1 cellular context compared by ENCODE assay signal in the genomic region with DNA sequence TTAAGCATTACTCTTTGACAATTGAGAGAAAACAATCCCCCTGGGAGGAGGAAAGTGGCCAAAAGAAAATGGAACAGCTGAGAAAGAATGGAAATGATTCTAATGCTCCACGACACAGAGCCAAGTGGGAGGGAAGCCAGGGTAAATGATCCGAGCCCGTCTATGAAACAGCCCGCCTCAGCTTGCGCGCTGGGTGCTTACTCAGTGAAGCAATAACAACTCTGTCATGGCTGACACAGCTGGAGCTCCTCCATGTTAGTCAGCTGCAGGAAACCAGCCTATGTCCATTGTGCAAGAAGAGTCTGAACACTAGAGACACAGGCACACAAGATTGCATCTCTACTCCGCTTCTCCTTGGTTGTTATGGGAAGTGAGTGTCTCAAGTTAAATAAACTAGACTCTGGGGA.
TF ChIP-seq lines count a peak whose summit lies in the region.

No MANE protein-coding gene starts in this region.

TF ChIP-seq in K562, 482 proteins besides CTCF, POLR2A, EP300 and RAD21 (continued from another document):
- TF ChIP-seq ZBTB9 (CRISPR knock-in tag; IDR thresholded peaks at IDR 0.05) (0 out of 2 replicates have a peak, but pooled peaks have one; percentile 48), FOXJ3 (CRISPR knock-in tag; IDR thresholded peaks at IDR 0.05) (no peak), CAMTA2 (CRISPR knock-in tag; conservative IDR thresholded peaks at IDR 0.05) (no peak), ZNF583 (CRISPR knock-in tag; IDR thresholded peaks at IDR 0.05) (peak; percentile 55; the same call in 1 of the 2 replicates), ZNF280B (CRISPR knock-in tag; IDR thresholded peaks at IDR 0.05) (no peak), ZNF511 (CRISPR knock-in tag; IDR thresholded peaks at IDR 0.05) (no peak), SPI1 (IDR thresholded peaks at IDR 0.05; ENCODE audit: borderline replicate concordance, low read depth, low read length) (peak; percentile 4; the same call in 1 of the 2 replicates), STAT6 (CRISPR knock-in tag; IDR thresholded peaks at IDR 0.05) (no peak), ZNF184 (CRISPR knock-in tag; IDR thresholded peaks at IDR 0.05) (no peak), CGGBP1 (CRISPR knock-in tag; IDR thresholded peaks at IDR 0.05) (no peak), NFATC3 (IDR thresholded peaks at IDR 0.05) (no peak), ZNF217 (CRISPR knock-in tag; IDR thresholded peaks at IDR 0.05) (no peak), KLF13 (tag; IDR thresholded peaks at IDR 0.05; ENCODE audit: borderline replicate concordance, low read depth) (no peak), TRIM28 (IDR thresholded peaks at IDR 0.05) (no peak), MCM2 (IDR thresholded peaks at IDR 0.05; ENCODE audit: low read depth) (no peak), ZNF507 (tag; conservative IDR thresholded peaks at IDR 0.05) (no peak), E2F4 (CRISPR knock-in tag; IDR thresholded peaks at IDR 0.05; ENCODE audit: low read depth) (no peak), NRF1 (conservative IDR thresholded peaks at IDR 0.05 in 1 of 2, IDR thresholded peaks at IDR 0.05 in 1 of 2) (peak; percentile 26 to 52; a peak in 2 of 4 replicates), ZNF707 (CRISPR knock-in tag; conservative IDR thresholded peaks at IDR 0.05) (no peak)
- TF ChIP-seq, protein P1, sequence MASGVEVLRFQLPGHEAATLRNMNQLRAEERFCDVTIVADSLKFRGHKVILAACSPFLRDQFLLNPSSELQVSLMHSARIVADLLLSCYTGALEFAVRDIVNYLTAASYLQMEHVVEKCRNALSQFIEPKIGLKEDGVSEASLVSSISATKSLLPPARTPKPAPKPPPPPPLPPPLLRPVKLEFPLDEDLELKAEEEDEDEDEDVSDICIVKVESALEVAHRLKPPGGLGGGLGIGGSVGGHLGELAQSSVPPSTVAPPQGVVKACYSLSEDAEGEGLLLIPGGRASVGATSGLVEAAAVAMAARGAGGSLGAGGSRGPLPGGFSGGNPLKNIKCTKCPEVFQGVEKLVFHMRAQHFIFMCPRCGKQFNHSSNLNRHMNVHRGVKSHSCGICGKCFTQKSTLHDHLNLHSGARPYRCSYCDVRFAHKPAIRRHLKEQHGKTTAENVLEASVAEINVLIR (CRISPR knock-in tag; IDR thresholded peaks at IDR 0.05), result no peak
- TF ChIP-seq, protein P2, sequence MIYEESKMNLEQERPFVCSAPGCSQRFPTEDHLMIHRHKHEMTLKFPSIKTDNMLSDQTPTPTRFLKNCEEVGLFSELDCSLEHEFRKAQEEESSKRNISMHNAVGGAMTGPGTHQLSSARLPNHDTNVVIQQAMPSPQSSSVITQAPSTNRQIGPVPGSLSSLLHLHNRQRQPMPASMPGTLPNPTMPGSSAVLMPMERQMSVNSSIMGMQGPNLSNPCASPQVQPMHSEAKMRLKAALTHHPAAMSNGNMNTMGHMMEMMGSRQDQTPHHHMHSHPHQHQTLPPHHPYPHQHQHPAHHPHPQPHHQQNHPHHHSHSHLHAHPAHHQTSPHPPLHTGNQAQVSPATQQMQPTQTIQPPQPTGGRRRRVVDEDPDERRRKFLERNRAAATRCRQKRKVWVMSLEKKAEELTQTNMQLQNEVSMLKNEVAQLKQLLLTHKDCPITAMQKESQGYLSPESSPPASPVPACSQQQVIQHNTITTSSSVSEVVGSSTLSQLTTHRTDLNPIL (CRISPR knock-in tag; IDR thresholded peaks at IDR 0.05), result no peak
- TF ChIP-seq, protein P3, sequence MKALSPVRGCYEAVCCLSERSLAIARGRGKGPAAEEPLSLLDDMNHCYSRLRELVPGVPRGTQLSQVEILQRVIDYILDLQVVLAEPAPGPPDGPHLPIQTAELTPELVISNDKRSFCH (CRISPR knock-in tag; IDR thresholded peaks at IDR 0.05), result no peak
- TF ChIP-seq, protein P3 (tag; IDR thresholded peaks at IDR 0.05), result no peak
- TF ChIP-seq, protein P4, sequence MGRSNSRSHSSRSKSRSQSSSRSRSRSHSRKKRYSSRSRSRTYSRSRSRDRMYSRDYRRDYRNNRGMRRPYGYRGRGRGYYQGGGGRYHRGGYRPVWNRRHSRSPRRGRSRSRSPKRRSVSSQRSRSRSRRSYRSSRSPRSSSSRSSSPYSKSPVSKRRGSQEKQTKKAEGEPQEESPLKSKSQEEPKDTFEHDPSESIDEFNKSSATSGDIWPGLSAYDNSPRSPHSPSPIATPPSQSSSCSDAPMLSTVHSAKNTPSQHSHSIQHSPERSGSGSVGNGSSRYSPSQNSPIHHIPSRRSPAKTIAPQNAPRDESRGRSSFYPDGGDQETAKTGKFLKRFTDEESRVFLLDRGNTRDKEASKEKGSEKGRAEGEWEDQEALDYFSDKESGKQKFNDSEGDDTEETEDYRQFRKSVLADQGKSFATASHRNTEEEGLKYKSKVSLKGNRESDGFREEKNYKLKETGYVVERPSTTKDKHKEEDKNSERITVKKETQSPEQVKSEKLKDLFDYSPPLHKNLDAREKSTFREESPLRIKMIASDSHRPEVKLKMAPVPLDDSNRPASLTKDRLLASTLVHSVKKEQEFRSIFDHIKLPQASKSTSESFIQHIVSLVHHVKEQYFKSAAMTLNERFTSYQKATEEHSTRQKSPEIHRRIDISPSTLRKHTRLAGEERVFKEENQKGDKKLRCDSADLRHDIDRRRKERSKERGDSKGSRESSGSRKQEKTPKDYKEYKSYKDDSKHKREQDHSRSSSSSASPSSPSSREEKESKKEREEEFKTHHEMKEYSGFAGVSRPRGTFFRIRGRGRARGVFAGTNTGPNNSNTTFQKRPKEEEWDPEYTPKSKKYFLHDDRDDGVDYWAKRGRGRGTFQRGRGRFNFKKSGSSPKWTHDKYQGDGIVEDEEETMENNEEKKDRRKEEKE (IDR thresholded peaks at IDR 0.05; ENCODE audit: borderline replicate concordance in 1 of 2, control insufficient read depth in 1 of 2, low read depth in 2 of 2, low read length in 1 of 2), result no peak
- TF ChIP-seq, protein P5, sequence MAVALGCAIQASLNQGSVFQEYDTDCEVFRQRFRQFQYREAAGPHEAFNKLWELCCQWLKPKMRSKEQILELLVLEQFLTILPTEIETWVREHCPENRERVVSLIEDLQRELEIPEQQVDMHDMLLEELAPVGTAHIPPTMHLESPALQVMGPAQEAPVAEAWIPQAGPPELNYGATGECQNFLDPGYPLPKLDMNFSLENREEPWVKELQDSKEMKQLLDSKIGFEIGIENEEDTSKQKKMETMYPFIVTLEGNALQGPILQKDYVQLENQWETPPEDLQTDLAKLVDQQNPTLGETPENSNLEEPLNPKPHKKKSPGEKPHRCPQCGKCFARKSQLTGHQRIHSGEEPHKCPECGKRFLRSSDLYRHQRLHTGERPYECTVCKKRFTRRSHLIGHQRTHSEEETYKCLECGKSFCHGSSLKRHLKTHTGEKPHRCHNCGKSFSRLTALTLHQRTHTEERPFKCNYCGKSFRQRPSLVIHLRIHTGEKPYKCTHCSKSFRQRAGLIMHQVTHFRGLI (CRISPR knock-in tag; IDR thresholded peaks at IDR 0.05), result no peak; the same call in 1 of the 2 replicates
